ENCODE assay signal across 11 cellular contexts in genomic region chr3:177973241-177973840, GRCh38.
DNase-seq lines count a peak whose midpoint lies in the region; ATAC-seq, FAIRE-seq and TF ChIP-seq lines count a peak whose summit lies in the region.
"Had no signal": no experiment of that assay in that cellular context is flagged by ENCODE, and none has a peak within 500 bp of the region (broad histone marks: within the 10 kb centered on the region; RNA-seq: fewer than 3 reads in every experiment).

No MANE protein-coding gene starts in this region.

- H3K9me3 ChIP-seq in breast epithelium, result no peaks in the 10 kb centered on the region

- no peaks in the 10 kb centered on the region for H3K36me3 Mint-ChIP-seq in MCF 10A (ENCODE audit: insufficient read depth, unreplicated experiment)
- no peaks in the 10 kb centered on the region for H3K36me3 Mint-ChIP-seq in activated T-helper 17 cell treated with anti-CD3 and anti-CD28 coated beads, Interleukin-2, amount 50 U/mL, for 72 hours (ENCODE audit: low read depth)
- H3K36me3 Mint-ChIP-seq: activated naive CD8-positive, alpha-beta T cell treated with anti-CD3 and anti-CD28 coated beads for 36 hours had no signal

- H3K4me1 Mint-ChIP-seq in MCF 10A (ENCODE audit: insufficient read depth, unreplicated experiment), result peaks cover 9% of the 10 kb centered on the region
- H3K4me1 Mint-ChIP-seq in activated T-helper 17 cell treated with anti-CD3 and anti-CD28 coated beads, Interleukin-2, amount 50 U/mL, for 72 hours, result no peaks in the 10 kb centered on the region
- H3K4me1 Mint-ChIP-seq: activated naive CD8-positive, alpha-beta T cell treated with anti-CD3 and anti-CD28 coated beads for 36 hours had no signal

- no peak for TF ChIP-seq CTCF in MCF 10A (IDR thresholded peaks at IDR 0.05; ENCODE audit: unreplicated experiment)
- no peak for TF ChIP-seq CTCF in breast epithelium (IDR thresholded peaks at IDR 0.05)

- no peak for TF ChIP-seq POLR2A in breast epithelium (IDR thresholded peaks at IDR 0.05)

- POLR2A ChIA-PET in MCF 10A (lab: Yijun Ruan, JAX), result interaction anchor here (0.6 kb wide), 1 partner anchor 69 kb away, joined by 3 read pairs; no protein-coding TSS in a partner anchor

- H3K27ac ChIP-seq in breast epithelium, result no peak overlapping the region

- H3K27me3 ChIP-seq in breast epithelium, result no peaks in the 10 kb centered on the region

- peak; percentile 29 for ATAC-seq in activated T-helper 17 cell treated with anti-CD3 and anti-CD28 coated beads, Interleukin-2, amount 50 U/mL, for 72 hours (replicated peaks)
- ATAC-seq in Right ventricle myocardium inferior, result no peak

- no TSS peak for BruUV-seq in MCF 10A (replicated peaks; lab: Mats Ljungman, UMichigan)

- no peaks in the 10 kb centered on the region for H3K9me3 Mint-ChIP-seq in MCF 10A (ENCODE audit: unreplicated experiment)
- no peaks in the 10 kb centered on the region for H3K9me3 Mint-ChIP-seq in activated T-helper 17 cell treated with anti-CD3 and anti-CD28 coated beads, Interleukin-2, amount 50 U/mL, for 72 hours

- no peak overlapping the region for H3K4me3 ChIP-seq in breast epithelium

- FAIRE-seq in frontal cortex (lab: Jason Lieb, UNC), result no peak

- intact Hi-C loops in MCF 10A (cut with micrococcal nuclease) (no loop called here), breast epithelium (cut with DNase I; ENCODE audit: low total_unique reads) (no loop called here), Right ventricle myocardium inferior (cut with DNase I) (no loop called here)

- no peaks in the 10 kb centered on the region for H3K27me3 Mint-ChIP-seq in MCF 10A (ENCODE audit: insufficient read depth, unreplicated experiment)
- no peaks in the 10 kb centered on the region for H3K27me3 Mint-ChIP-seq in activated T-helper 17 cell treated with anti-CD3 and anti-CD28 coated beads, Interleukin-2, amount 50 U/mL, for 72 hours
- H3K27me3 Mint-ChIP-seq: activated naive CD8-positive, alpha-beta T cell treated with anti-CD3 and anti-CD28 coated beads for 36 hours had no signal

- H3K27ac Mint-ChIP-seq in MCF 10A (ENCODE audit: low read depth, unreplicated experiment), result peak overlapping the region; percentile 46
- no peak overlapping the region for H3K27ac Mint-ChIP-seq in activated T-helper 17 cell treated with anti-CD3 and anti-CD28 coated beads, Interleukin-2, amount 50 U/mL, for 72 hours
- H3K27ac Mint-ChIP-seq: activated naive CD8-positive, alpha-beta T cell treated with anti-CD3 and anti-CD28 coated beads for 36 hours had no signal

- CTCF ChIA-PET in MCF 10A (lab: Yijun Ruan, JAX), result interaction anchor here (0.8 kb wide), 1 partner anchor 279 kb away, joined by 3 read pairs; no protein-coding TSS in a partner anchor

- H3K4me1 ChIP-seq in breast epithelium, result no peaks in the 10 kb centered on the region

- no peaks in the 10 kb centered on the region for H3K36me3 ChIP-seq in breast epithelium

- DNase-seq in MCF 10A (ENCODE audit: unreplicated experiment) (peak; percentile 18), breast epithelium (ENCODE audit: low spot score in 2 of 2) (no peak), glomerular visceral epithelial cell (ENCODE audit: extremely low spot score) (peak; percentile 40), Right ventricle myocardium inferior (ENCODE audit: missing footprints) (no peak), frontal cortex (ENCODE audit: low spot score in 2 of 2) (no peak), NCI-H2081 (lab: John Stamatoyannopoulos, UW) (no peak)
- no peak for DNase-seq in activated effector memory CD4-positive, alpha-beta T cell treated with Interleukin-2 at 50 U/mL for 16 hours
- DNase-seq: activated naive CD8-positive, alpha-beta T cell treated with anti-CD3 and anti-CD28 coated beads for 36 hours; DMS153; NCI-H446 had no signal

- no peak overlapping the region for H3K4me3 Mint-ChIP-seq in MCF 10A (ENCODE audit: unreplicated experiment)
- no peak overlapping the region for H3K4me3 Mint-ChIP-seq in activated T-helper 17 cell treated with anti-CD3 and anti-CD28 coated beads, Interleukin-2, amount 50 U/mL, for 72 hours
- H3K4me3 Mint-ChIP-seq: activated naive CD8-positive, alpha-beta T cell treated with anti-CD3 and anti-CD28 coated beads for 36 hours had no signal

Comparison
In these comparisons a context has a peak if more than half of its experiments do, and no peak if none do; other contexts are left out.
1. DNase-seq: peak in MCF 10A (single experiment) and glomerular visceral epithelial cell (single experiment); none in breast epithelium (0 of 2), Right ventricle myocardium inferior (single experiment), activated effector memory CD4-positive, alpha-beta T cell treated with Interleukin-2 at 50 U/mL for 16 hours (single experiment), frontal cortex (0 of 2) and NCI-H2081 (0 of 2).